ENCODE assay signal across 16 cellular contexts in genomic region chr2:107811376-107811775, GRCh38. TPM values are rescaled to one million over a fixed set of nuclear protein-coding genes. Genes with fewer than 3 reads are reported as not detected.
DNase-seq lines count a peak whose midpoint lies in the region; TF ChIP-seq lines count a peak whose summit lies in the region.
"Had no signal": no experiment of that assay in that cellular context is flagged by ENCODE, and none has a peak within 500 bp of the region (broad histone marks: within the 10 kb centered on the region; RNA-seq: fewer than 3 reads in every experiment).

No MANE protein-coding gene starts in this region.

- H3K27ac Mint-ChIP-seq in activated T-helper 2 cell treated with anti-CD3 and anti-CD28 coated beads, Interferon-gamma antibody, Interleukin-2, Interleukin-4, amounts not matched to agents 10 μg/mL and 5 μg/mL and 100 μg/mL, durations not matched to agents 14 hours and 24 hours and 36 hours: no peak overlapping the region
- H3K27ac Mint-ChIP-seq: CD4-positive, CD25-positive, alpha-beta regulatory T cell; T-helper 1 cell treated with Interleukin-12 subunit alpha and Interleukin-12 subunit beta and Interleukin-4 antibody, amounts not matched to agents 30 μg/mL and 1 μg/mL, for 36 hours had no signal

- H2AFZ ChIP-seq in OCI-LY7 (ENCODE audit: low read length): no peak overlapping the region
- H2AFZ ChIP-seq: GM23248 had no signal

- no peaks in the 10 kb centered on the region for H4K20me1 ChIP-seq in OCI-LY7 (ENCODE audit: insufficient read depth, low read length)

- H3K27me3 Mint-ChIP-seq in activated T-helper 2 cell treated with anti-CD3 and anti-CD28 coated beads, Interferon-gamma antibody, Interleukin-2, Interleukin-4, amounts not matched to agents 10 μg/mL and 5 μg/mL and 100 μg/mL, durations not matched to agents 14 hours and 24 hours and 36 hours (ENCODE audit: low read depth): no peaks in the 10 kb centered on the region
- H3K27me3 Mint-ChIP-seq: CD4-positive, CD25-positive, alpha-beta regulatory T cell had no signal

- H3K9me3 Mint-ChIP-seq in activated T-helper 2 cell treated with anti-CD3 and anti-CD28 coated beads, Interferon-gamma antibody, Interleukin-2, Interleukin-4, amounts not matched to agents 10 μg/mL and 5 μg/mL and 100 μg/mL, durations not matched to agents 14 hours and 24 hours and 36 hours: no peaks in the 10 kb centered on the region

- H3K79me2 ChIP-seq in OCI-LY7 (ENCODE audit: insufficient read depth, low read depth, low read length): no peaks in the 10 kb centered on the region

- no peaks in the 10 kb centered on the region for H3K9me3 ChIP-seq in OCI-LY7 (ENCODE audit: low read length)

- CTCF ChIA-PET in OCI-LY7 (lab: Charles Lee; ENCODE audit: unreplicated experiment): no interaction called here

- BruUV-seq in OCI-LY7 (replicated peaks; lab: Mats Ljungman, UMichigan): no TSS peak

- DNase-seq in NCI-H748 (lab: John Stamatoyannopoulos, UW; ENCODE audit: unreplicated experiment) (peak; percentile 2), NCI-H748 treated with DMSO at 0.1 percent for 48 hours (lab: John Stamatoyannopoulos, UW) (no peak), NCI-H524 treated with DMSO at 0.1 percent for 48 hours (lab: John Stamatoyannopoulos, UW) (peak; percentile 61), epithelial cell of esophagus (ENCODE audit: low read depth) (peak; percentile 47), OCI-LY7 (ENCODE audit: low spot score) (no peak)
- no peak for DNase-seq in activated T-helper 2 cell treated with anti-CD3 and anti-CD28 coated beads, Interferon-gamma antibody, Interleukin-2, Interleukin-4, amounts not matched to agents 10 μg/mL and 5 μg/mL and 100 μg/mL, durations not matched to agents 14 hours and 24 hours and 36 hours (ENCODE audit: low spot score)
- no peak for DNase-seq in stimulated activated CD4-positive, alpha-beta T cell treated with anti-CD3 and anti-CD28 coated beads, Interleukin-4, amount 100 ng/mL, for 1 hour
- DNase-seq: ACHN; CD4-positive, CD25-positive, alpha-beta regulatory T cell; GF-D8; GM23248; KBM-7; NCI-H1048; RPMI8226; SIG-M5 had no signal

- H3K4me3 ChIP-seq in epithelial cell of esophagus (ENCODE audit: low read length) (no peak overlapping the region), OCI-LY7 (ENCODE audit: low read depth, low read length, poor library complexity, severe bottlenecking) (no peak overlapping the region)
- H3K4me3 ChIP-seq: GM23248 had no signal

- H3K4me3 Mint-ChIP-seq in activated T-helper 2 cell treated with anti-CD3 and anti-CD28 coated beads, Interferon-gamma antibody, Interleukin-2, Interleukin-4, amounts not matched to agents 10 μg/mL and 5 μg/mL and 100 μg/mL, durations not matched to agents 14 hours and 24 hours and 36 hours (ENCODE audit: low read depth): no peak overlapping the region
- H3K4me3 Mint-ChIP-seq: CD4-positive, CD25-positive, alpha-beta regulatory T cell; T-helper 1 cell treated with Interleukin-12 subunit alpha and Interleukin-12 subunit beta and Interleukin-4 antibody, amounts not matched to agents 30 μg/mL and 1 μg/mL, for 36 hours had no signal

- TF ChIP-seq CTCF in epithelial cell of esophagus (IDR thresholded peaks at IDR 0.05; ENCODE audit: insufficient read depth, low read depth, low read length, missing control alignments) (no peak), OCI-LY7 (conservative IDR thresholded peaks at IDR 0.05; ENCODE audit: low read length) (no peak)

- no peaks in the 10 kb centered on the region for H3K4me1 ChIP-seq in OCI-LY7 (ENCODE audit: insufficient read depth, low read length, poor library complexity, severe bottlenecking)

- H3K4me2 ChIP-seq in OCI-LY7 (ENCODE audit: low read length): no peak overlapping the region

- intact Hi-C loops in activated T-helper 2 cell treated with anti-CD3 and anti-CD28 coated beads, Interferon-gamma antibody, Interleukin-2, Interleukin-4, amounts not matched to agents 10 μg/mL and 5 μg/mL and 100 μg/mL, durations not matched to agents 14 hours and 24 hours and 36 hours (cut with micrococcal nuclease): no loop called here
- intact Hi-C loops in OCI-LY7 (cut with micrococcal nuclease; ENCODE audit: unreplicated experiment): no loop called here

- H3K4me1 Mint-ChIP-seq in activated T-helper 2 cell treated with anti-CD3 and anti-CD28 coated beads, Interferon-gamma antibody, Interleukin-2, Interleukin-4, amounts not matched to agents 10 μg/mL and 5 μg/mL and 100 μg/mL, durations not matched to agents 14 hours and 24 hours and 36 hours (ENCODE audit: low read depth): no peaks in the 10 kb centered on the region
- H3K4me1 Mint-ChIP-seq: CD4-positive, CD25-positive, alpha-beta regulatory T cell had no signal

- H3K9me2 ChIP-seq in OCI-LY7 (ENCODE audit: insufficient read depth, low read length): no peaks in the 10 kb centered on the region

- no peaks in the 10 kb centered on the region for H3K36me3 ChIP-seq in OCI-LY7 (ENCODE audit: insufficient read depth, low read length)

- no peaks in the 10 kb centered on the region for H3K36me3 Mint-ChIP-seq in activated T-helper 2 cell treated with anti-CD3 and anti-CD28 coated beads, Interferon-gamma antibody, Interleukin-2, Interleukin-4, amounts not matched to agents 10 μg/mL and 5 μg/mL and 100 μg/mL, durations not matched to agents 14 hours and 24 hours and 36 hours (ENCODE audit: low read depth)
- H3K36me3 Mint-ChIP-seq: CD4-positive, CD25-positive, alpha-beta regulatory T cell had no signal

- POLR2A ChIA-PET in OCI-LY7 (lab: Charles Lee): no interaction called here

- H3K27ac ChIP-seq in OCI-LY7 (ENCODE audit: low read depth, low read length, poor library complexity, severe bottlenecking): no peak overlapping the region
- H3K27ac ChIP-seq: GM23248 had no signal

RNA-seq across cellular contexts. Expression of gene RGPD4, which starts 15.3 kb away (rescaled TPM):
- 0.07 TPM in 2 replicates for total RNA-seq in activated T-helper 2 cell treated with anti-CD3 and anti-CD28 coated beads, Interferon-gamma antibody, Interleukin-2, Interleukin-4, amounts not matched to agents 10 μg/mL and 5 μg/mL and 100 μg/mL, durations not matched to agents 14 hours and 24 hours and 36 hours
- total RNA-seq in OCI-LY7 (2014; rRNA removed; shearing (Covaris generic)): not detected in 2 replicates
- total RNA-seq in OCI-LY7 (2022): not detected in 2 replicates
- total RNA-seq: CD4-positive, CD25-positive, alpha-beta regulatory T cell; GM23248 had no signal

Comparison
In these comparisons a context has a peak if more than half of its experiments do, and no peak if none do; other contexts are left out.
1. DNase-seq: peak in NCI-H748 (single experiment), NCI-H524 treated with DMSO at 0.1 percent for 48 hours (single experiment) and epithelial cell of esophagus (single experiment); none in NCI-H748 treated with DMSO at 0.1 percent for 48 hours (single experiment), activated T-helper 2 cell treated with anti-CD3 and anti-CD28 coated beads, Interferon-gamma antibody, Interleukin-2, Interleukin-4, amounts not matched to agents 10 μg/mL and 5 μg/mL and 100 μg/mL, durations not matched to agents 14 hours and 24 hours and 36 hours (single experiment), OCI-LY7 (single experiment) and stimulated activated CD4-positive, alpha-beta T cell treated with anti-CD3 and anti-CD28 coated beads, Interleukin-4, amount 100 ng/mL, for 1 hour (single experiment).